Comparison of ENCODE assay signal across 1 cellular context in genomic region chr4:128355301-128355700, GRCh38.
TF ChIP-seq lines count a peak whose summit lies in the region.

No MANE protein-coding gene starts in this region.

TF ChIP-seq in GM23338, 12 proteins besides CTCF, POLR2A, EP300 and RAD21 (continued from another document):
- no peak for TF ChIP-seq ZNF462 (CRISPR knock-in tag; IDR thresholded peaks at IDR 0.05)
- TF ChIP-seq EZH2 (IDR thresholded peaks at IDR 0.05; ENCODE audit: low read depth, unreplicated experiment): no peak
- no peak for TF ChIP-seq ETS1 (IDR thresholded peaks at IDR 0.05)
- no peak for TF ChIP-seq JUNB (IDR thresholded peaks at IDR 0.05; ENCODE audit: unreplicated experiment)
- no peak for TF ChIP-seq STAT1 (IDR thresholded peaks at IDR 0.05; ENCODE audit: unreplicated experiment)
- no peak for TF ChIP-seq NANOG (IDR thresholded peaks at IDR 0.05; ENCODE audit: borderline replicate concordance)
- TF ChIP-seq ZNF114 (CRISPR knock-in tag; IDR thresholded peaks at IDR 0.05): no peak
- TF ChIP-seq ZNF331 (CRISPR knock-in tag; IDR thresholded peaks at IDR 0.05; ENCODE audit: low read depth): no peak
